8 cellular contexts compared by ENCODE assay signal in the genomic region with DNA sequence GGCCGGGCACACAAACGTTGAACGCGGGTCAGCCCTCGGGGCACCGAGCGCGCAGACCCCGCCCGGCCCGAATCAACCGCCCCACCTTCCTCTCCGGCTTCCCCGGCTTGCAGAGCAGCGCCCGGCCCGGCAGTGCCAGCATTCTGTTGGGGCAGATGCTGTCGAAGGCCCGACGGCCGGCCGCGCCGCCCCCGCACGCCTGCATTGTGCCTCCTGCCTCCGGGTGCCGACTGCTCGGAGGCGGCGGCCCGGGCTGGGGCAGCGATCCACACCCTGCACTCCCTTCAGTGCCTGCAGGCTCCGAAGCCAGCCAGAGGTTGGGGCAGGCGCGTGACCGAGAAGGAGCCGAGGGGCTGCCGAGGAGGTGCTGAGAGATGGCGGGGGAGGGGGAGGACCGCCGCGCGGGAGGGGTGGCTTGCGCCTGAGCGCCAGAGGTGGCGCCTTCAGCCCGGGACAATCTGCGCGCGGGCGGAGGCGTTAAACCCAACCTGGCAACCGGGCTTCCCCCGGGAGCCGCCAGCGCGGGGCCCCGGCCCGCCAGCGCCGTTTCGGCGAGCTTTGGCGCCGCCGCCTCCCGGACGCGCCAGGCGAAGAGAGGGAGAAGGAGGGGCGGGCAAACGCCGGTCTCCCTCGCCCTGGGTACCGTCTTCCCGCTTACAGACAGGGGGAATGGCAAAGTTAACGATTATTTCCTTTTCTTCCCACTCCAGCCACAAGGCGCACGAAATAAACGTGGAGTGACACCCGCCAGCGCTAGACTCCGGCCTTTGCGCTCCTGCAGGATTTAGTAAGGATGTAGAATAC. TPM values are rescaled to one million over a fixed set of nuclear protein-coding genes. Genes with fewer than 3 reads are reported as not detected.
DNase-seq lines count a peak whose midpoint lies in the region; ATAC-seq and TF ChIP-seq lines count a peak whose summit lies in the region.

TSS of gene MCIDAS (minus strand) at position 382 of the 804 bp plus-strand sequence. CDS start at position 205, 177 bp downstream.

- H3K36me3 Mint-ChIP-seq in brain, result no peaks in the 10 kb centered on the region

- ATAC-seq in GM21526 (IDR thresholded peaks at IDR 0.05; ENCODE audit: low FRiP score, unreplicated experiment), result peak; percentile 38

- peak in 1 of 2 experiments; percentile 11 for TF ChIP-seq CTCF in brain (conservative IDR thresholded peaks at IDR 0.05)

- DNase-seq in DMS 273 treated with DMSO at 0.1 percent for 48 hours (lab: John Stamatoyannopoulos, UW) (peak; percentile 49), KBM-7 (peak; percentile 82), SW 1271 (lab: John Stamatoyannopoulos, UW) (peak; percentile 68 to 85), kidney tubule cell (ENCODE audit: low spot score) (peak; percentile 70), NCI-H2107 treated with DMSO at 0.1 percent for 48 hours (lab: John Stamatoyannopoulos, UW; ENCODE audit: unreplicated experiment) (no peak)
- DNase-seq in stimulated activated CD8-positive, alpha-beta memory T cell treated with anti-CD3 and anti-CD28 coated beads, Interleukin-2, amount 100 ng/mL, for 48 hours (ENCODE audit: low read depth in 2 of 2), result peak; percentile 60 to 66

- peak within 1 kb of the TSS in 1 of 5 experiments; percentile 34 for H3K27ac Mint-ChIP-seq in brain

- H3K27me3 Mint-ChIP-seq in brain, result peaks cover 99% of the 10 kb centered on the region

- peak within 1 kb of the TSS; percentile 76 to 88 (median 80) for H3K4me3 Mint-ChIP-seq in brain

- in situ Hi-C loops in KBM-7 (cut with MboI; ENCODE audit: low pct_unique_long_range_greater_than_20kb, low sequenced_read_pairs), result no loop called here

- H3K4me1 Mint-ChIP-seq in brain, result peaks cover 39% of the 10 kb centered on the region

- peaks cover 0 to 16% (median 9%) of the 10 kb centered on the region in 5 experiments for H3K9me3 Mint-ChIP-seq in brain

RNA-seq across cellular contexts. Expression of gene MCIDAS, which starts in this region (rescaled TPM):
- 1.4 TPM for polyA plus RNA-seq in brain (ENCODE audit: insufficient read depth, low read depth, low replicate concordance)
